ENCODE assay signal across 1 cellular context in the genomic region with DNA sequence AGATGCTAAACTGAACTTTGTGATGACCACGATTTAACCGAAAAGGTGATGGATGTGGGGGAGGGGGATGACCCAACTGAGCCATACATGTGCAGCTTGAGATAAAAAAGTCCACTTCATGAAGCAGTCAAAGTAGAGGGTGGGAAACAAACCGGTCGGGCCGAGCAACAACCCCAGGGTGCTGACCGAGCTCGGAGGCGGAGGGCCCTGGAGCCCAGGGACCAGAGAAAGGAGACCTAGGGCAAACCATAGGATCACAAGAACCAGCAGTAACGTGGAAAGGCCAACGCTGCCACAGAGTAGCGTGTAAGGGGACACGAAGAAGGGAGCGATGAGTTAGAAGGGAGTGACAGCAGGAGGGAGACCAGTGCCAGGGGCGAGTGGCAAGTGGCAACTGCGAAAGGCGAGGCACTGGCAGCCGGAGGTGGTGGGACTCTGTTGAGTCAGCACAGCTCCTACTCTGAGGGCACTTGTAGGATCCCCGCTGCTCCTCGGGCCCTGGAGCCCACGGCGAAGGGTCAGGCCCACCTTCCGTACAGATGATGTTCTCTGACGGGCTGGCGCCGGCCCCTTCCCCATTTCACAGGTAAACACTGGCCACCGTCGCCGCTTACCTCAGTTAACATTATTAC.
TF ChIP-seq lines count a peak whose summit lies in the region.

No MANE protein-coding gene starts in this region.

TF ChIP-seq in HepG2, 621 proteins besides CTCF, POLR2A, EP300 and RAD21 (continued from another document and continues in another):
- no peak for TF ChIP-seq ZMYM2 (CRISPR knock-in tag; IDR thresholded peaks at IDR 0.05)
- TF ChIP-seq MBD4 (IDR thresholded peaks at IDR 0.05; ENCODE audit: borderline replicate concordance, low read length): no peak
- TF ChIP-seq ZNF24 (IDR thresholded peaks at IDR 0.05): no peak
- TF ChIP-seq FOXP1 (IDR thresholded peaks at IDR 0.05): no peak
- no peak for TF ChIP-seq FOXP1 (CRISPR knock-in tag; IDR thresholded peaks at IDR 0.05)
- TF ChIP-seq ZNF784 (CRISPR knock-in tag; IDR thresholded peaks at IDR 0.05; ENCODE audit: borderline replicate concordance): no peak
- TF ChIP-seq YEATS2 (CRISPR knock-in tag; IDR thresholded peaks at IDR 0.05; ENCODE audit: borderline replicate concordance): no peak
- TF ChIP-seq ZNF317 (CRISPR knock-in tag; IDR thresholded peaks at IDR 0.05): no peak
- 0 out of 2 replicates have a peak, but pooled peaks have one; percentile 5 for TF ChIP-seq BORCS8-MEF2B (CRISPR knock-in tag; IDR thresholded peaks at IDR 0.05)
- no peak for TF ChIP-seq PHB2 (IDR thresholded peaks at IDR 0.05; ENCODE audit: partially characterized antibody)
- no peak for TF ChIP-seq ZNF761 (CRISPR knock-in tag; conservative IDR thresholded peaks at IDR 0.05)
- TF ChIP-seq ZNF644 (CRISPR knock-in tag; IDR thresholded peaks at IDR 0.05; ENCODE audit: low read depth): no peak
- TF ChIP-seq KDM4B (CRISPR knock-in tag; IDR thresholded peaks at IDR 0.05): no peak
- no peak for TF ChIP-seq RBFOX2 (IDR thresholded peaks at IDR 0.05; ENCODE audit: low read depth, low read length)
- TF ChIP-seq MED13 (CRISPR knock-in tag; IDR thresholded peaks at IDR 0.05): no peak
- TF ChIP-seq HIVEP1 (CRISPR knock-in tag; IDR thresholded peaks at IDR 0.05): no peak
- no peak for TF ChIP-seq IKZF1 (IDR thresholded peaks at IDR 0.05)
- TF ChIP-seq RARA (CRISPR knock-in tag; IDR thresholded peaks at IDR 0.05): no peak
- TF ChIP-seq HINFP (CRISPR knock-in tag; IDR thresholded peaks at IDR 0.05; ENCODE audit: low read depth): no peak
- no peak for TF ChIP-seq ZZZ3 (CRISPR knock-in tag; IDR thresholded peaks at IDR 0.05; ENCODE audit: borderline replicate concordance)
- TF ChIP-seq PITX1 (CRISPR knock-in tag; IDR thresholded peaks at IDR 0.05): no peak
- no peak for TF ChIP-seq RCOR2 (CRISPR knock-in tag; IDR thresholded peaks at IDR 0.05)
- no peak for TF ChIP-seq ZNF766 (CRISPR knock-in tag; IDR thresholded peaks at IDR 0.05; ENCODE audit: borderline replicate concordance)
- no peak for TF ChIP-seq EHMT2 (IDR thresholded peaks at IDR 0.05; ENCODE audit: borderline replicate concordance, low read depth, low read length)
- TF ChIP-seq MLLT10 (CRISPR knock-in tag; IDR thresholded peaks at IDR 0.05): no peak
- no peak for TF ChIP-seq KAT8 (CRISPR knock-in tag; IDR thresholded peaks at IDR 0.05)
- 0 out of 2 replicates have a peak, but pooled peaks have one; percentile 28 for TF ChIP-seq NKX3-1 (CRISPR knock-in tag; IDR thresholded peaks at IDR 0.05)
- TF ChIP-seq MNT (IDR thresholded peaks at IDR 0.05): no peak
- no peak for TF ChIP-seq MBNL3 (CRISPR knock-in tag; conservative IDR thresholded peaks at IDR 0.05)
- TF ChIP-seq, protein P1, sequence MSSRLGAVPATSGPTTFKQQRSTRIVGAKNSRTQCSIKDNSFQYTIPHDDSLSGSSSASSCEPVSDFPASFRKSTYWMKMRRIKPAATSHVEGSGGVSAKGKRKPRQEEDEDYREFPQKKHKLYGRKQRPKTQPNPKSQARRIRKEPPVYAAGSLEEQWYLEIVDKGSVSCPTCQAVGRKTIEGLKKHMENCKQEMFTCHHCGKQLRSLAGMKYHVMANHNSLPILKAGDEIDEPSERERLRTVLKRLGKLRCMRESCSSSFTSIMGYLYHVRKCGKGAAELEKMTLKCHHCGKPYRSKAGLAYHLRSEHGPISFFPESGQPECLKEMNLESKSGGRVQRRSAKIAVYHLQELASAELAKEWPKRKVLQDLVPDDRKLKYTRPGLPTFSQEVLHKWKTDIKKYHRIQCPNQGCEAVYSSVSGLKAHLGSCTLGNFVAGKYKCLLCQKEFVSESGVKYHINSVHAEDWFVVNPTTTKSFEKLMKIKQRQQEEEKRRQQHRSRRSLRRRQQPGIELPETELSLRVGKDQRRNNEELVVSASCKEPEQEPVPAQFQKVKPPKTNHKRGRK (CRISPR knock-in tag; IDR thresholded peaks at IDR 0.05): no peak
- TF ChIP-seq, protein P2, sequence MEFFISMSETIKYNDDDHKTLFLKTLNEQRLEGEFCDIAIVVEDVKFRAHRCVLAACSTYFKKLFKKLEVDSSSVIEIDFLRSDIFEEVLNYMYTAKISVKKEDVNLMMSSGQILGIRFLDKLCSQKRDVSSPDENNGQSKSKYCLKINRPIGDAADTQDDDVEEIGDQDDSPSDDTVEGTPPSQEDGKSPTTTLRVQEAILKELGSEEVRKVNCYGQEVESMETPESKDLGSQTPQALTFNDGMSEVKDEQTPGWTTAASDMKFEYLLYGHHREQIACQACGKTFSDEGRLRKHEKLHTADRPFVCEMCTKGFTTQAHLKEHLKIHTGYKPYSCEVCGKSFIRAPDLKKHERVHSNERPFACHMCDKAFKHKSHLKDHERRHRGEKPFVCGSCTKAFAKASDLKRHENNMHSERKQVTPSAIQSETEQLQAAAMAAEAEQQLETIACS (CRISPR knock-in tag; IDR thresholded peaks at IDR 0.05): no peak
- TF ChIP-seq ZNF737 (CRISPR knock-in tag; IDR thresholded peaks at IDR 0.05; ENCODE audit: borderline replicate concordance): 0 out of 2 replicates have a peak, but pooled peaks have one; percentile 53
- TF ChIP-seq, protein P3, sequence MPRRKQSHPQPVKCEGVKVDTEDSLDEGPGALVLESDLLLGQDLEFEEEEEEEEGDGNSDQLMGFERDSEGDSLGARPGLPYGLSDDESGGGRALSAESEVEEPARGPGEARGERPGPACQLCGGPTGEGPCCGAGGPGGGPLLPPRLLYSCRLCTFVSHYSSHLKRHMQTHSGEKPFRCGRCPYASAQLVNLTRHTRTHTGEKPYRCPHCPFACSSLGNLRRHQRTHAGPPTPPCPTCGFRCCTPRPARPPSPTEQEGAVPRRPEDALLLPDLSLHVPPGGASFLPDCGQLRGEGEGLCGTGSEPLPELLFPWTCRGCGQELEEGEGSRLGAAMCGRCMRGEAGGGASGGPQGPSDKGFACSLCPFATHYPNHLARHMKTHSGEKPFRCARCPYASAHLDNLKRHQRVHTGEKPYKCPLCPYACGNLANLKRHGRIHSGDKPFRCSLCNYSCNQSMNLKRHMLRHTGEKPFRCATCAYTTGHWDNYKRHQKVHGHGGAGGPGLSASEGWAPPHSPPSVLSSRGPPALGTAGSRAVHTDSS (CRISPR knock-in tag; conservative IDR thresholded peaks at IDR 0.05): no peak
- no peak for TF ChIP-seq KDM6A (CRISPR knock-in tag; IDR thresholded peaks at IDR 0.05; ENCODE audit: low read depth)
- TF ChIP-seq, protein P4, sequence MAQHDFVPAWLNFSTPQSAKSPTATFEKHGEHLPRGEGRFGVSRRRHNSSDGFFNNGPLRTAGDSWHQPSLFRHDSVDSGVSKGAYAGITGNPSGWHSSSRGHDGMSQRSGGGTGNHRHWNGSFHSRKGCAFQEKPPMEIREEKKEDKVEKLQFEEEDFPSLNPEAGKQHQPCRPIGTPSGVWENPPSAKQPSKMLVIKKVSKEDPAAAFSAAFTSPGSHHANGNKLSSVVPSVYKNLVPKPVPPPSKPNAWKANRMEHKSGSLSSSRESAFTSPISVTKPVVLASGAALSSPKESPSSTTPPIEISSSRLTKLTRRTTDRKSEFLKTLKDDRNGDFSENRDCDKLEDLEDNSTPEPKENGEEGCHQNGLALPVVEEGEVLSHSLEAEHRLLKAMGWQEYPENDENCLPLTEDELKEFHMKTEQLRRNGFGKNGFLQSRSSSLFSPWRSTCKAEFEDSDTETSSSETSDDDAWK (CRISPR knock-in tag; IDR thresholded peaks at IDR 0.05): no peak
- no peak for TF ChIP-seq U2AF1 (optimal IDR thresholded peaks at IDR 0.05; ENCODE audit: low read depth, low read length)
- no peak for TF ChIP-seq ZBTB39 (CRISPR knock-in tag; IDR thresholded peaks at IDR 0.05)
- no peak for TF ChIP-seq HOXA5 (CRISPR knock-in tag; IDR thresholded peaks at IDR 0.05)
- 0 out of 2 replicates have a peak, but pooled peaks have one; percentile 33 for TF ChIP-seq MTF1 (CRISPR knock-in tag; IDR thresholded peaks at IDR 0.05)
- TF ChIP-seq MIXL1 (CRISPR knock-in tag; IDR thresholded peaks at IDR 0.05): no peak
- TF ChIP-seq, protein P5, sequence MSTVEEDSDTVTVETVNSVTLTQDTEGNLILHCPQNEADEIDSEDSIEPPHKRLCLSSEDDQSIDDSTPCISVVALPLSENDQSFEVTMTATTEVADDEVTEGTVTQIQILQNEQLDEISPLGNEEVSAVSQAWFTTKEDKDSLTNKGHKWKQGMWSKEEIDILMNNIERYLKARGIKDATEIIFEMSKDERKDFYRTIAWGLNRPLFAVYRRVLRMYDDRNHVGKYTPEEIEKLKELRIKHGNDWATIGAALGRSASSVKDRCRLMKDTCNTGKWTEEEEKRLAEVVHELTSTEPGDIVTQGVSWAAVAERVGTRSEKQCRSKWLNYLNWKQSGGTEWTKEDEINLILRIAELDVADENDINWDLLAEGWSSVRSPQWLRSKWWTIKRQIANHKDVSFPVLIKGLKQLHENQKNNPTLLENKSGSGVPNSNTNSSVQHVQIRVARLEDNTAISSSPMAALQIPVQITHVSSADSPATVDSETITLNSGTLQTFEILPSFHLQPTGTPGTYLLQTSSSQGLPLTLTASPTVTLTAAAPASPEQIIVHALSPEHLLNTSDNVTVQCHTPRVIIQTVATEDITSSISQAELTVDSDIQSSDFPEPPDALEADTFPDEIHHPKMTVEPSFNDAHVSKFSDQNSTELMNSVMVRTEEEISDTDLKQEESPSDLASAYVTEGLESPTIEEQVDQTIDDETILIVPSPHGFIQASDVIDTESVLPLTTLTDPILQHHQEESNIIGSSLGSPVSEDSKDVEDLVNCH (CRISPR knock-in tag; IDR thresholded peaks at IDR 0.05): no peak
- no peak for TF ChIP-seq CEBPB (IDR thresholded peaks at IDR 0.05; ENCODE audit: borderline replicate concordance, low read depth, low read length)
